In genomic region chr2:16756831-16757644, GRCh38 we compare ENCODE assay signal across 8 cellular contexts.
DNase-seq lines count a peak whose midpoint lies in the region; ATAC-seq and TF ChIP-seq lines count a peak whose summit lies in the region.

No MANE protein-coding gene starts in this region.

- ATAC-seq in GM18868 (IDR thresholded peaks at IDR 0.05; ENCODE audit: unreplicated experiment) (peak; percentile 93), HG03097 (IDR thresholded peaks at IDR 0.05; ENCODE audit: low FRiP score, unreplicated experiment) (peak; percentile 90), left lobe of liver (peak; percentile 98)

- peak; percentile 89 for TF ChIP-seq CTCF in AG10803 (conservative IDR thresholded peaks at IDR 0.05; ENCODE audit: low read length)
- TF ChIP-seq CTCF in colonic mucosa (IDR thresholded peaks at IDR 0.05), result peak; percentile 80

- no peak overlapping the region for H3K9ac ChIP-seq in colonic mucosa (ENCODE audit: low read depth in 2 of 2, low read length in 2 of 2)

- H3K27me3 ChIP-seq in colonic mucosa, result no peaks in the 10 kb centered on the region

- H3K4me3 ChIP-seq in AG10803 (ENCODE audit: low read length), result no peak overlapping the region
- H3K4me3 ChIP-seq in colonic mucosa, result no peak overlapping the region

- no peaks in the 10 kb centered on the region for H3K9me3 ChIP-seq in colonic mucosa

- intact Hi-C loops in colonic mucosa (cut with DNase I), result loop anchor here (2.0 to 10.0 kb wide), 2 partner anchors 140 to 202 kb away; no protein-coding TSS in a partner anchor

- DNase-seq in AG10803 (ENCODE audit: low read depth) (peak; percentile 61), NCI-H345 (lab: John Stamatoyannopoulos, UW) (peak; percentile 80), colonic mucosa (peak; percentile 73), left lobe of liver (ENCODE audit: low spot score) (peak; percentile 64)
- DNase-seq in activated CD4-positive, alpha-beta T cell treated with anti-CD3 and anti-CD28 coated beads for 1 hour, result peak; percentile 37
- peak; percentile 41 to 66 for DNase-seq in stimulated activated CD4-positive, alpha-beta T cell treated with anti-CD3 and anti-CD28 coated beads, Interleukin-4, amount 100 ng/mL, for 48 hours (ENCODE audit: low read depth in 2 of 2)

- no peaks in the 10 kb centered on the region for H3K4me1 ChIP-seq in colonic mucosa

- H3K36me3 ChIP-seq in colonic mucosa, result no peaks in the 10 kb centered on the region

- no peak overlapping the region for H3K27ac ChIP-seq in colonic mucosa
